Comparison of ENCODE assay signal across 2 cellular contexts in genomic region chr6:151805286-151805840, GRCh38.
TF ChIP-seq lines count a peak whose summit lies in the region.

No MANE protein-coding gene starts in this region.

TF ChIP-seq in A549, 52 proteins besides CTCF, POLR2A, EP300 and RAD21 (continued from another document):
- TF ChIP-seq, protein P1, sequence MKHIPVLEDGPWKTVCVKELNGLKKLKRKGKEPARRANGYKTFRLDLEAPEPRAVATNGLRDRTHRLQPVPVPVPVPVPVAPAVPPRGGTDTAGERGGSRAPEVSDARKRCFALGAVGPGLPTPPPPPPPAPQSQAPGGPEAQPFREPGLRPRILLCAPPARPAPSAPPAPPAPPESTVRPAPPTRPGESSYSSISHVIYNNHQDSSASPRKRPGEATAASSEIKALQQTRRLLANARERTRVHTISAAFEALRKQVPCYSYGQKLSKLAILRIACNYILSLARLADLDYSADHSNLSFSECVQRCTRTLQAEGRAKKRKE (CRISPR knock-in tag; IDR thresholded peaks at IDR 0.05; ENCODE audit: low read depth): no peak
- TF ChIP-seq GATA3 (IDR thresholded peaks at IDR 0.05; ENCODE audit: borderline replicate concordance): no peak

TF ChIP-seq in IMR-90, 13 proteins besides CTCF, POLR2A, EP300 and RAD21 (continued from another document):
- no peak for TF ChIP-seq ELK1 (IDR thresholded peaks at IDR 0.05; ENCODE audit: borderline replicate concordance, low read depth, low read length)
- TF ChIP-seq NFE2L2 (IDR thresholded peaks at IDR 0.05; ENCODE audit: low read depth, low read length): no peak
- no peak for TF ChIP-seq CHD1 (IDR thresholded peaks at IDR 0.05; ENCODE audit: low read depth, low read length)
- no peak for TF ChIP-seq CEBPB (IDR thresholded peaks at IDR 0.05; ENCODE audit: low read depth, low read length)
- no peak for TF ChIP-seq SMC3 (IDR thresholded peaks at IDR 0.05; ENCODE audit: low read depth, low read length)
- no peak for TF ChIP-seq FOS (IDR thresholded peaks at IDR 0.05; ENCODE audit: low read depth, low read length)
- TF ChIP-seq MAZ (IDR thresholded peaks at IDR 0.05; ENCODE audit: borderline replicate concordance, low read depth, low read length): no peak
TF ChIP-seq in IMR-90: peak in this region for 0.
